ENCODE assay signal across 8 cellular contexts in the genomic region with DNA sequence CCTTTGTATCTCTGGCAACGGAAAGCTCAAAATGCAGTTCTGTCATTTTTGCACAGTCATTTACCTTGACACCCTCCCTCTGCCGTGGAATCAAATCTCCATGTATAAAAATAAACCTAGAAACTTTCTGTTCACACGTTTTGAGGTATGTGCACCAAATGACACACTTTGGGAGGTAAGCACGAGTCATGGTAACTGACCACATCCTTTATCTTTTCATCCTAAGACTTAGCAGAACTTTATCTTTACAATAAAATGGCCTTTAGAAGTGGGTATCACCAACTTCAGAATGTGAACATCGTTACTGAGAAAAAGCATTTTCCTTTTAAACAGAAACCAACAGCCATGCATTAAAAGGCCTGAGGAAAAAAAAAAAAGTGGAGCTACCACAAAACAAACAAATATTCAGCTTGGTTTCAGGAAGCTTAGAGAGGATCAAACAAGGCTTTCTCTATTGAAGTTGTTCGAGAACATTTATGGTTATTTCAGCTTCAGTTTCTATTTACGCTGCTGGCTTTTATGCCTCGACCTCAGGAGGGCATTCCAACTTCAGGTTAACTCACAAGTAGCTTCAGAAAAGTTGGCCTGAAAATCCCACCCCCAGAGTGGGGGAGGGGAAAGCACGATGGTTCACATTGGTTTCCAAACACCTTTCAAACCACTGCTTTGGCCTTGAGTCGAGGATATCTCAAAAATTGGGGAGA.
DNase-seq lines count a peak whose midpoint lies in the region; ATAC-seq and TF ChIP-seq lines count a peak whose summit lies in the region.

No MANE protein-coding gene starts in this region.

- H3K27ac Mint-ChIP-seq in activated naive CD8-positive, alpha-beta T cell, result peak overlapping the region; percentile 88

- H3K27me3 ChIP-seq in tibial nerve, result no peaks in the 10 kb centered on the region

- no peak for TF ChIP-seq EP300 in tibial nerve (IDR thresholded peaks at IDR 0.05)

- DNase-seq in HT1080 (ENCODE audit: low read depth) (peak; percentile 49), tibial nerve (ENCODE audit: low spot score in 2 of 2) (no peak), NOMO-1 (lab: John Stamatoyannopoulos, UW; ENCODE audit: unreplicated experiment in 2 of 2) (no peak), pons (ENCODE audit: low spot score) (no peak)
- peak; percentile 42 for DNase-seq in stimulated activated CD4-positive, alpha-beta T cell treated with anti-CD3 and anti-CD28 coated beads, Interleukin-2, amount 100 ng/mL, for 4 hours (ENCODE audit: low read depth)

- WGBS in tibial nerve, 2 donors, result 54 to 58% methylated on average over 10 of the region's 10 CpGs

- H3K27me3 Mint-ChIP-seq in activated naive CD8-positive, alpha-beta T cell, result no peaks in the 10 kb centered on the region

- TF ChIP-seq POLR2A in tibial nerve (IDR thresholded peaks at IDR 0.05), result no peak

- H3K9me3 Mint-ChIP-seq in activated naive CD8-positive, alpha-beta T cell (ENCODE audit: low read depth), result no peaks in the 10 kb centered on the region

- no peak for TF ChIP-seq CTCF in tibial nerve (IDR thresholded peaks at IDR 0.05)

- no peak overlapping the region for H3K4me3 ChIP-seq in tibial nerve

- H3K4me1 ChIP-seq in tibial nerve, result no peaks in the 10 kb centered on the region

- no peaks in the 10 kb centered on the region for H3K36me3 Mint-ChIP-seq in activated naive CD8-positive, alpha-beta T cell

- peaks cover 45% of the 10 kb centered on the region for H3K4me1 Mint-ChIP-seq in activated naive CD8-positive, alpha-beta T cell (ENCODE audit: low read depth)

- H3K9me3 ChIP-seq in tibial nerve, result no peaks in the 10 kb centered on the region

- ATAC-seq in GM19043 (IDR thresholded peaks at IDR 0.05; ENCODE audit: low read depth, unreplicated experiment), result peak; percentile 53
- no peak for ATAC-seq in HG02588 (IDR thresholded peaks at IDR 0.05; ENCODE audit: unreplicated experiment)

- H3K36me3 ChIP-seq in tibial nerve, result no peaks in the 10 kb centered on the region

- no peak overlapping the region for H3K27ac ChIP-seq in tibial nerve

- peak overlapping the region; percentile 74 for H3K4me3 Mint-ChIP-seq in activated naive CD8-positive, alpha-beta T cell

Comparison
In these comparisons a context has a peak if more than half of its experiments do, and no peak if none do; other contexts are left out.
1. DNase-seq: peak in HT1080 (single experiment) and stimulated activated CD4-positive, alpha-beta T cell treated with anti-CD3 and anti-CD28 coated beads, Interleukin-2, amount 100 ng/mL, for 4 hours (single experiment); none in tibial nerve (0 of 2), NOMO-1 (0 of 2) and pons (single experiment).